1 cellular context compared by ENCODE assay signal in the genomic region with DNA sequence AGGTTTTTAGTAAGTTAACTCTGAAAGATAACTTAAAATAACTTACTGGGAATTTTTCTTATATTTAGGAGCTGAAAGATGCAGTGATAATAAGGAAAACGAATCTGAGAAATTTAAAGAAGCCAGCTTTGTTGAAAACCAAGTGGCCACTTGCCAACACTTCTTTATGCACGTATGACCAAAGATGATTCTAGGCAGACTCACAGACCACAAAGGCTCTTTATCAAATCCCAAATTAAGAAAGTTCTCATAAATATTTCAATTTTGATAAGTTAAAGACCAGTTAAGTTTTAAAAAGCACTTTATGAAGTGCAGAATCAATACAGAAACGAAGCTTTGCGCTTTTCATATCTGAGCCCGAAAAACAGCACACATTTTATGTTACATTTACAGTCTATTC.
TF ChIP-seq lines count a peak whose summit lies in the region.

No MANE protein-coding gene starts in this region.

TF ChIP-seq in GM12878, 131 proteins besides CTCF, POLR2A, EP300 and RAD21 (continued from another document):
- TF ChIP-seq ZBTB40 (IDR thresholded peaks at IDR 0.05; ENCODE audit: borderline replicate concordance): no peak
TF ChIP-seq in GM12878: peak in this region for 0.
